In genomic region chr4:141636771-141637460, GRCh38 we compare ENCODE assay signal across 8 cellular contexts. TPM values are rescaled to one million over a fixed set of nuclear protein-coding genes. Genes with fewer than 3 reads are reported as not detected.
DNase-seq lines count a peak whose midpoint lies in the region; ATAC-seq and TF ChIP-seq lines count a peak whose summit lies in the region.

No MANE protein-coding gene starts in this region.

- H3K27me3 ChIP-seq in HUES64 (ENCODE audit: insufficient read depth, low read length), result peaks cover 49% of the 10 kb centered on the region

- no peaks in the 10 kb centered on the region for H3K9me3 Mint-ChIP-seq in neural crest cell

- peak; percentile 32 for DNase-seq in NCI-H345 (lab: John Stamatoyannopoulos, UW)
- DNase-seq in NCI-H345 treated with DMSO at 0.1 percent for 48 hours (lab: John Stamatoyannopoulos, UW; ENCODE audit: unreplicated experiment), result no peak
- DNase-seq in activated CD8-positive, alpha-beta memory T cell treated with anti-CD3 and anti-CD28 coated beads, Interleukin-2, amount 50 U/mL, for 48 hours, result peak; percentile 60
- DNase-seq in fibroblast of pulmonary artery (ENCODE audit: low read depth), result peak; percentile 51
- peak; percentile 20 for DNase-seq in neural crest cell (ENCODE audit: low read depth, low spot score)
- DNase-seq in NCI-H128 (lab: John Stamatoyannopoulos, UW; ENCODE audit: unreplicated experiment), result no peak

- H3K4me1 Mint-ChIP-seq in neural crest cell, result peaks cover 8% of the 10 kb centered on the region

- H3K4me1 ChIP-seq in HUES64 (ENCODE audit: insufficient read depth, low read length), result 0 out of 2 replicates have a peak, but pooled peaks cover 4% of the 10 kb centered on the region

- H3K9me3 ChIP-seq in HUES64 (ENCODE audit: insufficient read depth, low read depth, low read length), result no peaks in the 10 kb centered on the region

- no peaks in the 10 kb centered on the region for H3K36me3 ChIP-seq in HUES64 (ENCODE audit: insufficient read depth, low read length)

- no peak overlapping the region; the same call in 1 of the 2 replicates for H3K9ac ChIP-seq in HUES64 (ENCODE audit: low read depth, low read length)

- peak; percentile 52 for ATAC-seq in GM21825 (IDR thresholded peaks at IDR 0.05; ENCODE audit: unreplicated experiment)

- WGBS in HUES64, result 7% methylated on average over 41 of the region's 41 CpGs

- peak overlapping the region; percentile 88 for H3K4me3 Mint-ChIP-seq in neural crest cell

- TF ChIP-seq CTCF in fibroblast of pulmonary artery (IDR thresholded peaks at IDR 0.05; ENCODE audit: low read length, missing control alignments), result no peak
- TF ChIP-seq CTCF in neural crest cell (conservative IDR thresholded peaks at IDR 0.05), result no peak

- no peaks in the 10 kb centered on the region for H3K36me3 Mint-ChIP-seq in neural crest cell (ENCODE audit: low read depth)

- no peak overlapping the region for H3K27ac ChIP-seq in HUES64 (ENCODE audit: low read depth, low read length)

- no peak overlapping the region for H3K27ac Mint-ChIP-seq in neural crest cell (ENCODE audit: unreplicated experiment)

- peaks cover 64% of the 10 kb centered on the region for H3K27me3 Mint-ChIP-seq in neural crest cell (ENCODE audit: low read depth)

- H3K4me3 ChIP-seq in HUES64 (ENCODE audit: low read length), result peak overlapping the region; percentile 69
- peak overlapping the region; percentile 84 for H3K4me3 ChIP-seq in fibroblast of pulmonary artery (replicated peaks; ENCODE audit: low read depth, low read length)

RNA-seq across cellular contexts. Expression of gene IL15, which starts 0.5 kb away (rescaled TPM):
- polyA plus RNA-seq in HUES64 (2013, experiment 1 of 2), result 0.30 TPM
- 0.51 TPM for polyA plus RNA-seq in HUES64 (2013, experiment 2 of 2)
- total RNA-seq in neural crest cell, result not detected in 2 replicates

Comparison
In these comparisons a context has a peak if more than half of its experiments do, and no peak if none do; other contexts are left out.
1. DNase-seq: peak in NCI-H345 (single experiment), activated CD8-positive, alpha-beta memory T cell treated with anti-CD3 and anti-CD28 coated beads, Interleukin-2, amount 50 U/mL, for 48 hours (single experiment), fibroblast of pulmonary artery (single experiment) and neural crest cell (single experiment); none in NCI-H345 treated with DMSO at 0.1 percent for 48 hours (single experiment) and NCI-H128 (single experiment).